Comparison of ENCODE assay signal across 1 cellular context in genomic region chr12:56298828-56299227, GRCh38.
TF ChIP-seq lines count a peak whose summit lies in the region.

No MANE protein-coding gene starts in this region.

TF ChIP-seq in liver, 16 proteins besides CTCF, POLR2A, EP300 and RAD21 (continued from another document):
- TF ChIP-seq REST (IDR thresholded peaks at IDR 0.05): no peak
- no peak for TF ChIP-seq MAX (IDR thresholded peaks at IDR 0.05)
- no peak for TF ChIP-seq TAF1 (conservative IDR thresholded peaks at IDR 0.05)
- no peak for TF ChIP-seq HNF4G (IDR thresholded peaks at IDR 0.05)
